In genomic region chr2:3522851-3523481, GRCh38 we compare ENCODE assay signal across 13 cellular contexts. TPM values are rescaled to one million over a fixed set of nuclear protein-coding genes. Genes with fewer than 3 reads are reported as not detected.
A peak's percentile ranks its signal among the peaks of the same experiment; 100 is the strongest.
DNase-seq lines count a peak whose midpoint lies in the region; TF ChIP-seq lines count a peak whose summit lies in the region.
"Had no signal": no experiment of that assay in that cellular context is flagged by ENCODE, and none has a peak within 500 bp of the region (broad histone marks: within the 10 kb centered on the region; RNA-seq: fewer than 3 reads in every experiment).

No MANE protein-coding gene starts in this region.

- H3K4me3 ChIP-seq in Peyer's patch (no peak overlapping the region), fibroblast of lung (replicated peaks in 1 of 4; ENCODE audit: control extremely low read depth in 1 of 4, insufficient read depth in 1 of 4, low read depth in 3 of 4, low read length in 4 of 4) (peak overlapping the region in 2 of 4 experiments; percentile 9 to 27), ovary (no peak overlapping the region)
- H3K4me3 ChIP-seq: BLaER1, psoas muscle, SJSA1 had no signal

- WGBS in ovary, 3 donors = 24 to 26% (median 26%) methylated on average over 15 of the region's 15 CpGs

- H3K27me3 ChIP-seq in Peyer's patch (no peaks in the 10 kb centered on the region), fibroblast of lung (ENCODE audit: control insufficient read depth, insufficient read depth, low read length) (no peaks in the 10 kb centered on the region), ovary (no peaks in the 10 kb centered on the region)
- H3K27me3 ChIP-seq: BLaER1, SJSA1 had no signal

- H3K9me3 ChIP-seq in Peyer's patch = no peaks in the 10 kb centered on the region
- H3K9me3 ChIP-seq in fibroblast of lung (ENCODE audit: control insufficient read depth, insufficient read depth, low read depth, low read length) = no peaks in the 10 kb centered on the region
- H3K9me3 ChIP-seq in ovary = no peaks in the 10 kb centered on the region
- H3K9me3 ChIP-seq: BLaER1, psoas muscle, SJSA1 had no signal

- peak overlapping the region; percentile 51 for H3K4me2 ChIP-seq in fibroblast of lung (ENCODE audit: extremely low read depth, insufficient read depth, low read length)
- H3K4me2 ChIP-seq: BLaER1 had no signal

- intact Hi-C loops in ovary (cut with DNase I) = no loop called here

- no peaks in the 10 kb centered on the region for H3K36me3 ChIP-seq in Peyer's patch
- H3K36me3 ChIP-seq in fibroblast of lung (ENCODE audit: control insufficient read depth, insufficient read depth, low read length) = no peaks in the 10 kb centered on the region
- H3K36me3 ChIP-seq in ovary = no peaks in the 10 kb centered on the region
- H3K36me3 ChIP-seq: BLaER1 had no signal

- TF ChIP-seq POLR2A in Peyer's patch (IDR thresholded peaks at IDR 0.05) (no peak), ovary (IDR thresholded peaks at IDR 0.05) (no peak)

- no peak for TF ChIP-seq CTCF in Peyer's patch (IDR thresholded peaks at IDR 0.05)
- TF ChIP-seq CTCF in fibroblast of lung (conservative IDR thresholded peaks at IDR 0.05 in 1 of 2, IDR thresholded peaks at IDR 0.05 in 1 of 2; ENCODE audit: low read depth in 1 of 2, low read length in 2 of 2) = no peak
- TF ChIP-seq CTCF in ovary (IDR thresholded peaks at IDR 0.05) = no peak

- H4K20me1 ChIP-seq in fibroblast of lung (ENCODE audit: control insufficient read depth, extremely low read depth, insufficient read depth, low read length) = no peaks in the 10 kb centered on the region
- H4K20me1 ChIP-seq: BLaER1 had no signal

- TF ChIP-seq EP300 in ovary (IDR thresholded peaks at IDR 0.05) = no peak

- H3K27ac ChIP-seq in Peyer's patch (peak overlapping the region in 3 of 4 donors; percentile 17 to 67 (median 37)), fibroblast of lung (ENCODE audit: insufficient read depth, low read length) (peak overlapping the region; percentile 30), ovary (peak overlapping the region in 1 of 2 donors; percentile 16)
- H3K27ac ChIP-seq: BLaER1, psoas muscle, SJSA1 had no signal

- peaks cover 3% of the 10 kb centered on the region for H3K79me2 ChIP-seq in fibroblast of lung (ENCODE audit: control insufficient read depth, insufficient read depth, low read length)

- no peak overlapping the region for H2AFZ ChIP-seq in fibroblast of lung (ENCODE audit: low read length)

- H3K4me1 ChIP-seq in Peyer's patch = peaks cover 0 to 15% (median 3%) of the 10 kb centered on the region in 4 donors
- H3K4me1 ChIP-seq in fibroblast of lung (ENCODE audit: control insufficient read depth, extremely low read depth, insufficient read depth, low read length) = peaks cover 14% of the 10 kb centered on the region
- H3K4me1 ChIP-seq in ovary (ENCODE audit: insufficient read depth) = peaks cover 13% of the 10 kb centered on the region

- peak; percentile 46 for DNase-seq in AG08395 (ENCODE audit: low spot score)
- DNase-seq in Peyer's patch = no peak
- peak; percentile 61 to 65 for DNase-seq in fibroblast of lung (ENCODE audit: low read depth in 2 of 2)
- peak in 4 of 5 donors; percentile 42 to 66 (median 52) for DNase-seq in ovary
- no peak for DNase-seq in stimulated activated naive CD4-positive, alpha-beta T cell (lab: John Stamatoyannopoulos, UW)
- no peak for DNase-seq in retina
- no peak for DNase-seq in HK-2 (ENCODE audit: unreplicated experiment)
- no peak for DNase-seq in ecto neural progenitor cell (ENCODE audit: low spot score)
- DNase-seq: activated CD4-positive, alpha-beta T cell treated with anti-CD3 and anti-CD28 coated beads for 1 hour; NCI-H524 treated with DMSO at 0.1 percent for 48 hours had no signal

- no peak overlapping the region for H3K9ac ChIP-seq in fibroblast of lung (ENCODE audit: insufficient read depth, low read length)
- H3K9ac ChIP-seq: BLaER1 had no signal

RNA-seq across cellular contexts. Expression of gene ADI1, which starts 3.6 kb away (rescaled TPM):
- 100 to 1,000 TPM in 1 of 4 donors, 10 to 100 TPM in 3; 43.7 to 207 (median 71.0) TPM for total RNA-seq in Peyer's patch
- 22.1 and 41.9 TPM in 2 replicates for total RNA-seq in fibroblast of lung
- 69.3 and 83.0 TPM in 2 replicates for polyA plus RNA-seq in fibroblast of lung
- polyA plus RNA-seq in fibroblast of lung (2012) = 62.6 and 75.5 TPM in 2 replicates
- 17.5 and 23.5 TPM in 2 replicates for polyA minus RNA-seq in fibroblast of lung (ENCODE audit: low replicate concordance)
- total RNA-seq in ovary = 10 to 100 TPM; 35.9 to 59.3 (median 46.3) TPM
- polyA plus RNA-seq in ovary = 10 to 100 TPM; 67.4 to 77.2 TPM

RNA-seq across cellular contexts. Expression of gene RNASEH1, which starts 35.2 kb away (rescaled TPM):
- total RNA-seq in Peyer's patch = 10 to 100 TPM in 3 of 4 donors, 1 to 10 TPM in 1; 8.2 to 42.9 (median 14.8) TPM
- 28.5 and 31.2 TPM in 2 replicates for total RNA-seq in fibroblast of lung
- polyA plus RNA-seq in fibroblast of lung = 23.8 and 28.6 TPM in 2 replicates
- polyA plus RNA-seq in fibroblast of lung (2012) = 29.8 and 34.0 TPM in 2 replicates
- polyA minus RNA-seq in fibroblast of lung (ENCODE audit: low replicate concordance) = 12.2 and 18.5 TPM in 2 replicates
- 10 to 100 TPM; 10.3 to 23.9 (median 18.1) TPM for total RNA-seq in ovary
- 10 to 100 TPM; 14.0 to 15.9 TPM for polyA plus RNA-seq in ovary

RNA-seq across cellular contexts. Expression of gene RPS7, which starts 52.1 kb away (rescaled TPM):
- 1,000 to 10,000 TPM in 3 of 4 donors, 100 to 1,000 TPM in 1; 855 to 2,886 (median 1,081) TPM for total RNA-seq in Peyer's patch
- total RNA-seq in fibroblast of lung = 1,452 and 2,150 TPM in 2 replicates
- polyA plus RNA-seq in fibroblast of lung = 1,409 and 1,476 TPM in 2 replicates
- polyA plus RNA-seq in fibroblast of lung (2012) = 1,636 and 1,862 TPM in 2 replicates
- polyA minus RNA-seq in fibroblast of lung (ENCODE audit: low replicate concordance) = 159 and 203 TPM in 2 replicates
- total RNA-seq in ovary = over 10,000 TPM in 1 of 7 donors, 1,000 to 10,000 TPM in 6; 2,415 to 11,755 (median 2,627) TPM
- polyA plus RNA-seq in ovary = 1,000 to 10,000 TPM; 1,753 to 4,871 TPM

Comparison
In these comparisons a context has a peak if more than half of its experiments do, and no peak if none do; other contexts are left out.
1. DNase-seq: peak in AG08395 (single experiment), fibroblast of lung (2 of 2) and ovary (4 of 5); none in Peyer's patch (0 of 3), stimulated activated naive CD4-positive, alpha-beta T cell (0 of 6), retina (single experiment), HK-2 (single experiment) and ecto neural progenitor cell (single experiment).